Comparison of ENCODE assay signal across 1 cellular context in genomic region chr5:153960269-153961215, GRCh38.
TF ChIP-seq lines count a peak whose summit lies in the region.

No MANE protein-coding gene starts in this region.

TF ChIP-seq in HepG2, 621 proteins besides CTCF, POLR2A, EP300 and RAD21 (continued from another document):
- no peak for TF ChIP-seq DMTF1 (CRISPR knock-in tag; IDR thresholded peaks at IDR 0.05)
